ENCODE assay signal across 8 cellular contexts in the genomic region with DNA sequence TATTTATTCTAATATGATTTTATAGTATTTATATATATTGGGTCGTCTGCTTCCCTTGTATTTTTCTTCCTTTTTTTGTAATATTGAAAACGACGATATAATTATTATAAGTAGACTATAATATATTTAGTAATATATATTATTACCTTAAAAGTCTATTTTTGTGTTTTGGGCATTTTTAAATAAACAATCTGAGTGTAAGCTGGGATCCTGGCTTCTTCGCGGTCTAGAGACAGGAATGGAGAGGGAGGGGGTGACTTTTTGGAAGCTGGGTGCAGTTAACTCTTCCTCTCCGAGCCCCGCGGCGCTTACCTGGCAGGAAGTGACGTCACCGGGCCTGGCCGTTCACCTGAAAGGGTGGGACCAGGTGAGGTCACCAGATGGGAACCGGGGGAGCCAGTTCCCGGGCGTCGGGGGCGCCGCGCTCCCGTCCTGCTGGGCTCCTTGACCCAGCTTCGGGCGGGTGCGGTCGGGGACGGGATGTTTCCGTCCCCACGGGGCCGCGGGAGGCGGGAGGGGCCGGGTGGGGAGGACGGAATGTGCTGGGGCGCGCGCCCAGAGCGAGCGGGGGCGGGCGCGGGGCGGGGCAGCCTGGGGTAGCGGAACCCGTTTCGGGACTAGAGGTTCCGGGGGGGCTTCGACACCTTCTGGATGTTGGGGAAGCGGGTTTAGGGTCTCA. TPM values are rescaled to one million over a fixed set of nuclear protein-coding genes. Genes with fewer than 3 reads are reported as not detected.
DNase-seq lines count a peak whose midpoint lies in the region; ATAC-seq, FAIRE-seq and TF ChIP-seq lines count a peak whose summit lies in the region.

No MANE protein-coding gene starts in this region.

- TF ChIP-seq CTCF in GM12865 (IDR thresholded peaks at IDR 0.05; ENCODE audit: insufficient read depth, low read depth, low read length, missing control alignments) (no peak), WERI-Rb-1 (IDR thresholded peaks at IDR 0.05; ENCODE audit: low read depth, low read length) (no peak), bronchial epithelial cell (IDR thresholded peaks at IDR 0.05; ENCODE audit: insufficient read depth, low read length, severe bottlenecking) (no peak)

- H3K27me3 ChIP-seq in WERI-Rb-1 (ENCODE audit: insufficient read depth, low read depth, severe bottlenecking): no peaks in the 10 kb centered on the region
- no peaks in the 10 kb centered on the region for H3K27me3 ChIP-seq in bronchial epithelial cell (ENCODE audit: control insufficient read depth, insufficient read depth, low read length)

- DNase-seq in GM12865 (ENCODE audit: low read depth) (peak; percentile 88), NCI-H146 (lab: John Stamatoyannopoulos, UW) (peak; percentile 99), WERI-Rb-1 (peak; percentile 81), bronchial epithelial cell (ENCODE audit: low read depth) (peak; percentile 88)
- peak; percentile 74 for DNase-seq in stimulated activated CD4-positive, alpha-beta T cell treated with anti-CD3 and anti-CD28 coated beads, Interleukin-12 subunit alpha, Interleukin-12 subunit beta, amount 100 ng/mL, for 4 hours

- FAIRE-seq in bronchial epithelial cell (lab: Jason Lieb, UNC) (no peak), islet of Langerhans (lab: Jason Lieb, UNC) (peak; percentile 51)

- H3K36me3 ChIP-seq in WERI-Rb-1: no peaks in the 10 kb centered on the region
- peaks cover 16% of the 10 kb centered on the region for H3K36me3 ChIP-seq in bronchial epithelial cell (ENCODE audit: control insufficient read depth, insufficient read depth, low read length)

- H3K4me3 ChIP-seq in GM12865 (ENCODE audit: low read depth, low read length): peak overlapping the region; percentile 92
- peak overlapping the region; percentile 84 for H3K4me3 ChIP-seq in WERI-Rb-1 (ENCODE audit: low read depth, low read length)
- H3K4me3 ChIP-seq in bronchial epithelial cell (ENCODE audit: low read depth, low read length): peak overlapping the region; percentile 98

- ATAC-seq in GM18861 (IDR thresholded peaks at IDR 0.05; ENCODE audit: unreplicated experiment): no peak
- no peak for ATAC-seq in GM18907 (IDR thresholded peaks at IDR 0.05; ENCODE audit: unreplicated experiment)

- H3K27ac ChIP-seq in WERI-Rb-1: peak overlapping the region; percentile 36

- no peaks in the 10 kb centered on the region for H3K9me3 ChIP-seq in WERI-Rb-1 (ENCODE audit: severe bottlenecking)

RNA-seq across cellular contexts. Expression of a gene that starts 2.7 kb away (rescaled TPM):
- 3.4 and 5.0 TPM in 2 replicates for total RNA-seq in bronchial epithelial cell

RNA-seq across cellular contexts. Expression of a gene that starts 3.1 kb away (rescaled TPM):
- total RNA-seq in bronchial epithelial cell: 3.3 and 5.3 TPM in 2 replicates

RNA-seq across cellular contexts. Expression of a gene that starts 18.2 kb away (rescaled TPM):
- 6.8 and 7.7 TPM in 2 replicates for total RNA-seq in bronchial epithelial cell

RNA-seq across cellular contexts. Expression of a gene that starts 18.4 kb away (rescaled TPM):
- 31.6 and 59.9 TPM in 2 replicates for total RNA-seq in bronchial epithelial cell

RNA-seq across cellular contexts. Expression of a gene that starts 26.4 kb away (rescaled TPM):
- 75.3 and 94.3 TPM in 2 replicates for total RNA-seq in bronchial epithelial cell
